11 cellular contexts compared by ENCODE assay signal in genomic region chr7:74567318-74567668, GRCh38.
"Had no signal": no experiment of that assay in that cellular context is flagged by ENCODE, and none has a peak within 500 bp of the region (broad histone marks: within the 10 kb centered on the region; RNA-seq: fewer than 3 reads in every experiment).

No MANE protein-coding gene starts in this region.

- H3K4me1 ChIP-seq: esophagus muscularis mucosa, gastroesophageal sphincter, spleen had no signal

- DNase-seq: spleen had no signal

- H3K27me3 ChIP-seq: dorsolateral prefrontal cortex, esophagus muscularis mucosa, gastroesophageal sphincter, spleen had no signal

- H3K27ac ChIP-seq: esophagus muscularis mucosa, gastroesophageal sphincter, left ventricle myocardium inferior, spleen, thoracic aorta had no signal

- H3K27me3 Mint-ChIP-seq: naive thymus-derived CD8-positive, alpha-beta T cell; type B pancreatic cell had no signal

- H3K36me3 ChIP-seq: spleen, thoracic aorta had no signal

- H3K9me3 ChIP-seq: esophagus muscularis mucosa, gastroesophageal sphincter, left ventricle myocardium inferior, spleen, thoracic aorta had no signal

- H3K4me3 Mint-ChIP-seq: activated CD8-positive, alpha-beta T cell treated with anti-CD3 and anti-CD28 coated beads, Interleukin-2, amount 10 ng/mL, durations not matched to agents 7 days and 5 days; effector memory CD8-positive, alpha-beta T cell; naive thymus-derived CD8-positive, alpha-beta T cell; type B pancreatic cell had no signal

- H3K4me3 ChIP-seq: dorsolateral prefrontal cortex, esophagus muscularis mucosa, gastroesophageal sphincter, left ventricle myocardium inferior, spleen, thoracic aorta had no signal

- H3K36me3 Mint-ChIP-seq: activated naive CD4-positive, alpha-beta T cell treated with anti-CD3 and anti-CD28 coated beads, Interleukin-2, amount 50 U/mL, for 72 hours; naive thymus-derived CD8-positive, alpha-beta T cell had no signal

- H3K27ac Mint-ChIP-seq: activated CD8-positive, alpha-beta T cell treated with anti-CD3 and anti-CD28 coated beads, Interleukin-2, amount 10 ng/mL, durations not matched to agents 7 days and 5 days; activated naive CD4-positive, alpha-beta T cell treated with anti-CD3 and anti-CD28 coated beads, Interleukin-2, amount 50 U/mL, for 72 hours had no signal

- H3K9me3 Mint-ChIP-seq: activated naive CD4-positive, alpha-beta T cell treated with anti-CD3 and anti-CD28 coated beads, Interleukin-2, amount 50 U/mL, for 72 hours; effector memory CD8-positive, alpha-beta T cell; naive thymus-derived CD8-positive, alpha-beta T cell; type B pancreatic cell had no signal
